ENCODE assay signal across 1 cellular context in the genomic region with DNA sequence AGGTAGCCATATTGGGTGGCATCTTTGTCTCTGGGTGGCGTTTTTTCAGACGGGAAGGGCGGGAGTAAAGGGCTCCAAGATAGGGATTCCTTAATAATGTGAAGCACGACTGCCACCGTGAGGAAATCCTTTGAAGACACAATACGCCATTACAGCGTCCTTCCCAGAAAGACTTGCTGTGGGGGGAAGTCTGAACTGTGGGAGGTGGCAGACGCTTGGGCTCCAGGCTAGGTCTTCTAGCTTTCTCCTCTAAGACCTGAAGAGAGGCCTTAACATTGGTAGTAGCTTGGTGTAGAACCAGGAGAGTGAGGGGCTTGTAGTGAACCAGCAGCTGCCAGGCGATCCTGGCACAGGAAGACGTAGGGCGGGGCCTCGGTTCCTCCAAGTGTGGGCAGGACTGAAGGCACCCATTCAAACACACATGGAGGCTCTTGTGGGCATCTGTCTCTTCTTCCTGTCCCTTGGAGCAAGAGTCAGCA.
TF ChIP-seq lines count a peak whose summit lies in the region.

No MANE protein-coding gene starts in this region.

TF ChIP-seq in GM23338, 12 proteins besides CTCF, POLR2A, EP300 and RAD21 (continued from another document):
- TF ChIP-seq, protein P1, sequence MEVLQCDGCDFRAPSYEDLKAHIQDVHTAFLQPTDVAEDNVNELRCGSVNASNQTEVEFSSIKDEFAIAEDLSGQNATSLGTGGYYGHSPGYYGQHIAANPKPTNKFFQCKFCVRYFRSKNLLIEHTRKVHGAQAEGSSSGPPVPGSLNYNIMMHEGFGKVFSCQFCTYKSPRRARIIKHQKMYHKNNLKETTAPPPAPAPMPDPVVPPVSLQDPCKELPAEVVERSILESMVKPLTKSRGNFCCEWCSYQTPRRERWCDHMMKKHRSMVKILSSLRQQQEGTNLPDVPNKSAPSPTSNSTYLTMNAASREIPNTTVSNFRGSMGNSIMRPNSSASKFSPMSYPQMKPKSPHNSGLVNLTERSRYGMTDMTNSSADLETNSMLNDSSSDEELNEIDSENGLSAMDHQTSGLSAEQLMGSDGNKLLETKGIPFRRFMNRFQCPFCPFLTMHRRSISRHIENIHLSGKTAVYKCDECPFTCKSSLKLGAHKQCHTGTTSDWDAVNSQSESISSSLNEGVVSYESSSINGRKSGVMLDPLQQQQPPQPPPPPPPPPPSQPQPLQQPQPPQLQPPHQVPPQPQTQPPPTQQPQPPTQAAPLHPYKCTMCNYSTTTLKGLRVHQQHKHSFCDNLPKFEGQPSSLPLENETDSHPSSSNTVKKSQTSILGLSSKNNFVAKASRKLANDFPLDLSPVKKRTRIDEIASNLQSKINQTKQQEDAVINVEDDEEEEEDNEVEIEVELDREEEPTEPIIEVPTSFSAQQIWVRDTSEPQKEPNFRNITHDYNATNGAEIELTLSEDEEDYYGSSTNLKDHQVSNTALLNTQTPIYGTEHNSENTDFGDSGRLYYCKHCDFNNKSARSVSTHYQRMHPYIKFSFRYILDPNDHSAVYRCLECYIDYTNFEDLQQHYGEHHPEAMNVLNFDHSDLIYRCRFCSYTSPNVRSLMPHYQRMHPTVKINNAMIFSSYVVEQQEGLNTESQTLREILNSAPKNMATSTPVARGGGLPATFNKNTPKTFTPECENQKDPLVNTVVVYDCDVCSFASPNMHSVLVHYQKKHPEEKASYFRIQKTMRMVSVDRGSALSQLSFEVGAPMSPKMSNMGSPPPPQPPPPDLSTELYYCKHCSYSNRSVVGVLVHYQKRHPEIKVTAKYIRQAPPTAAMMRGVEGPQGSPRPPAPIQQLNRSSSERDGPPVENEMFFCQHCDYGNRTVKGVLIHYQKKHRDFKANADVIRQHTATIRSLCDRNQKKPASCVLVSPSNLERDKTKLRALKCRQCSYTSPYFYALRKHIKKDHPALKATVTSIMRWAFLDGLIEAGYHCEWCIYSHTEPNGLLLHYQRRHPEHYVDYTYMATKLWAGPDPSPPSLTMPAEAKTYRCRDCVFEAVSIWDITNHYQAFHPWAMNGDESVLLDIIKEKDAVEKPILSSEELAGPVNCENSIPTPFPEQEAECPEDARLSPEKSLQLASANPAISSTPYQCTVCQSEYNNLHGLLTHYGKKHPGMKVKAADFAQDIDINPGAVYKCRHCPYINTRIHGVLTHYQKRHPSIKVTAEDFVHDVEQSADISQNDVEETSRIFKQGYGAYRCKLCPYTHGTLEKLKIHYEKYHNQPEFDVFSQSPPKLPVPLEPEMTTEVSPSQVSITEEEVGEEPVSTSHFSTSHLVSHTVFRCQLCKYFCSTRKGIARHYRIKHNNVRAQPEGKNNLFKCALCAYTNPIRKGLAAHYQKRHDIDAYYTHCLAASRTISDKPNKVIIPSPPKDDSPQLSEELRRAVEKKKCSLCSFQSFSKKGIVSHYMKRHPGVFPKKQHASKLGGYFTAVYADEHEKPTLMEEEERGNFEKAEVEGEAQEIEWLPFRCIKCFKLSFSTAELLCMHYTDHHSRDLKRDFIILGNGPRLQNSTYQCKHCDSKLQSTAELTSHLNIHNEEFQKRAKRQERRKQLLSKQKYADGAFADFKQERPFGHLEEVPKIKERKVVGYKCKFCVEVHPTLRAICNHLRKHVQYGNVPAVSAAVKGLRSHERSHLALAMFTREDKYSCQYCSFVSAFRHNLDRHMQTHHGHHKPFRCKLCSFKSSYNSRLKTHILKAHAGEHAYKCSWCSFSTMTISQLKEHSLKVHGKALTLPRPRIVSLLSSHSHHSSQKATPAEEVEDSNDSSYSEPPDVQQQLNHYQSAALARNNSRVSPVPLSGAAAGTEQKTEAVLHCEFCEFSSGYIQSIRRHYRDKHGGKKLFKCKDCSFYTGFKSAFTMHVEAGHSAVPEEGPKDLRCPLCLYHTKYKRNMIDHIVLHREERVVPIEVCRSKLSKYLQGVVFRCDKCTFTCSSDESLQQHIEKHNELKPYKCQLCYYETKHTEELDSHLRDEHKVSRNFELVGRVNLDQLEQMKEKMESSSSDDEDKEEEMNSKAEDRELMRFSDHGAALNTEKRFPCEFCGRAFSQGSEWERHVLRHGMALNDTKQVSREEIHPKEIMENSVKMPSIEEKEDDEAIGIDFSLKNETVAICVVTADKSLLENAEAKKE (CRISPR knock-in tag; IDR thresholded peaks at IDR 0.05), result no peak
- no peak for TF ChIP-seq ZNF114 (CRISPR knock-in tag; IDR thresholded peaks at IDR 0.05)
- no peak for TF ChIP-seq STAT1 (IDR thresholded peaks at IDR 0.05; ENCODE audit: unreplicated experiment)
- TF ChIP-seq, protein P2, sequence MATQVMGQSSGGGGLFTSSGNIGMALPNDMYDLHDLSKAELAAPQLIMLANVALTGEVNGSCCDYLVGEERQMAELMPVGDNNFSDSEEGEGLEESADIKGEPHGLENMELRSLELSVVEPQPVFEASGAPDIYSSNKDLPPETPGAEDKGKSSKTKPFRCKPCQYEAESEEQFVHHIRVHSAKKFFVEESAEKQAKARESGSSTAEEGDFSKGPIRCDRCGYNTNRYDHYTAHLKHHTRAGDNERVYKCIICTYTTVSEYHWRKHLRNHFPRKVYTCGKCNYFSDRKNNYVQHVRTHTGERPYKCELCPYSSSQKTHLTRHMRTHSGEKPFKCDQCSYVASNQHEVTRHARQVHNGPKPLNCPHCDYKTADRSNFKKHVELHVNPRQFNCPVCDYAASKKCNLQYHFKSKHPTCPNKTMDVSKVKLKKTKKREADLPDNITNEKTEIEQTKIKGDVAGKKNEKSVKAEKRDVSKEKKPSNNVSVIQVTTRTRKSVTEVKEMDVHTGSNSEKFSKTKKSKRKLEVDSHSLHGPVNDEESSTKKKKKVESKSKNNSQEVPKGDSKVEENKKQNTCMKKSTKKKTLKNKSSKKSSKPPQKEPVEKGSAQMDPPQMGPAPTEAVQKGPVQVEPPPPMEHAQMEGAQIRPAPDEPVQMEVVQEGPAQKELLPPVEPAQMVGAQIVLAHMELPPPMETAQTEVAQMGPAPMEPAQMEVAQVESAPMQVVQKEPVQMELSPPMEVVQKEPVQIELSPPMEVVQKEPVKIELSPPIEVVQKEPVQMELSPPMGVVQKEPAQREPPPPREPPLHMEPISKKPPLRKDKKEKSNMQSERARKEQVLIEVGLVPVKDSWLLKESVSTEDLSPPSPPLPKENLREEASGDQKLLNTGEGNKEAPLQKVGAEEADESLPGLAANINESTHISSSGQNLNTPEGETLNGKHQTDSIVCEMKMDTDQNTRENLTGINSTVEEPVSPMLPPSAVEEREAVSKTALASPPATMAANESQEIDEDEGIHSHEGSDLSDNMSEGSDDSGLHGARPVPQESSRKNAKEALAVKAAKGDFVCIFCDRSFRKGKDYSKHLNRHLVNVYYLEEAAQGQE (IDR thresholded peaks at IDR 0.05; ENCODE audit: unreplicated experiment), result no peak
